In genomic region chr15:67142142-67143092, GRCh38 we compare ENCODE assay signal across 13 cellular contexts.
DNase-seq lines count a peak whose midpoint lies in the region; ATAC-seq, FAIRE-seq and TF ChIP-seq lines count a peak whose summit lies in the region.
"Had no signal": no experiment of that assay in that cellular context is flagged by ENCODE, and none has a peak within 500 bp of the region (broad histone marks: within the 10 kb centered on the region; RNA-seq: fewer than 3 reads in every experiment).

No MANE protein-coding gene starts in this region.

- no peak for TF ChIP-seq POLR2A in H54 (IDR thresholded peaks at IDR 0.05; ENCODE audit: low read depth, low read length)
- TF ChIP-seq POLR2A in sigmoid colon (IDR thresholded peaks at IDR 0.05), result no peak

- no peak overlapping the region for H3K4me3 ChIP-seq in sigmoid colon
- H3K4me3 ChIP-seq: Peyer's patch, stomach had no signal

- ATAC-seq in Right ventricle myocardium superior (ENCODE audit: poor library complexity), result peak; percentile 33
- no peak for ATAC-seq in HG03378 (IDR thresholded peaks at IDR 0.05; ENCODE audit: unreplicated experiment)
- no peak for ATAC-seq in HG02678 (IDR thresholded peaks at IDR 0.05; ENCODE audit: unreplicated experiment)
- ATAC-seq: activated CD8-positive, alpha-beta T cell treated with anti-CD3 and anti-CD28 coated beads for 36 hours had no signal

- no peaks in the 10 kb centered on the region for H3K9me3 ChIP-seq in sigmoid colon
- H3K9me3 ChIP-seq: Peyer's patch, stomach had no signal

- whole genome bisulfite sequencing in sigmoid colon, 2 donors, result 77 to 87% methylated on average over 12 of the region's 12 CpGs

- peak overlapping the region; percentile 68 for H3K27ac Mint-ChIP-seq in activated T-helper 1 cell treated with anti-CD3 and anti-CD28 coated beads, Interleukin-12 subunit alpha, Interleukin-12 subunit beta, Interleukin-2, Interleukin-4 antibody, amounts not matched to agents 30 ng/mL and 10 ng/mL and 1 ng/mL, durations not matched to agents 14 hours and 24 hours and 36 hours
- H3K27ac Mint-ChIP-seq in activated CD4-positive, alpha-beta memory T cell treated with anti-CD3 and anti-CD28 coated beads for 36 hours, result no peak overlapping the region
- H3K27ac Mint-ChIP-seq: activated CD8-positive, alpha-beta T cell treated with anti-CD3 and anti-CD28 coated beads for 36 hours had no signal

- no peaks in the 10 kb centered on the region for H3K27me3 ChIP-seq in sigmoid colon
- H3K27me3 ChIP-seq: Peyer's patch, stomach had no signal

- DNase-seq in H54 (ENCODE audit: insufficient read length, low spot score) (peak; percentile 38), Right ventricle myocardium superior (no peak), sigmoid colon (peak; percentile 80), germinal center (ENCODE audit: low spot score) (no peak)
- no peak for DNase-seq in activated T-helper 1 cell treated with anti-CD3 and anti-CD28 coated beads, Interleukin-12 subunit alpha, Interleukin-12 subunit beta, Interleukin-2, Interleukin-4 antibody, amounts not matched to agents 30 ng/mL and 10 ng/mL and 1 ng/mL, durations not matched to agents 14 hours and 24 hours and 36 hours (ENCODE audit: low spot score)
- DNase-seq in activated CD4-positive, alpha-beta memory T cell treated with anti-CD3 and anti-CD28 coated beads for 36 hours, result no peak
- DNase-seq: activated CD8-positive, alpha-beta T cell treated with anti-CD3 and anti-CD28 coated beads for 36 hours; cerebellar nuclear complex; GDM1; stomach had no signal

- CTCF ChIA-PET in activated CD4-positive, alpha-beta memory T cell treated with anti-CD3 and anti-CD28 coated beads for 36 hours (lab: Charles Lee), result no interaction called here

- peaks cover 0 to 100% (median 96%) of the 10 kb centered on the region in 4 donors for H3K4me1 ChIP-seq in sigmoid colon

- no peak for TF ChIP-seq EP300 in sigmoid colon (IDR thresholded peaks at IDR 0.05)

- H3K4me3 Mint-ChIP-seq in activated T-helper 1 cell treated with anti-CD3 and anti-CD28 coated beads, Interleukin-12 subunit alpha, Interleukin-12 subunit beta, Interleukin-2, Interleukin-4 antibody, amounts not matched to agents 30 ng/mL and 10 ng/mL and 1 ng/mL, durations not matched to agents 14 hours and 24 hours and 36 hours, result no peak overlapping the region
- no peak overlapping the region for H3K4me3 Mint-ChIP-seq in activated CD4-positive, alpha-beta memory T cell treated with anti-CD3 and anti-CD28 coated beads for 36 hours
- H3K4me3 Mint-ChIP-seq: activated CD8-positive, alpha-beta T cell treated with anti-CD3 and anti-CD28 coated beads for 36 hours had no signal

- no peaks in the 10 kb centered on the region for H3K9me3 Mint-ChIP-seq in activated T-helper 1 cell treated with anti-CD3 and anti-CD28 coated beads, Interleukin-12 subunit alpha, Interleukin-12 subunit beta, Interleukin-2, Interleukin-4 antibody, amounts not matched to agents 30 ng/mL and 10 ng/mL and 1 ng/mL, durations not matched to agents 14 hours and 24 hours and 36 hours
- no peaks in the 10 kb centered on the region for H3K9me3 Mint-ChIP-seq in activated CD4-positive, alpha-beta memory T cell treated with anti-CD3 and anti-CD28 coated beads for 36 hours
- H3K9me3 Mint-ChIP-seq: activated CD8-positive, alpha-beta T cell treated with anti-CD3 and anti-CD28 coated beads for 36 hours had no signal

- intact Hi-C loops in activated T-helper 1 cell treated with anti-CD3 and anti-CD28 coated beads, Interleukin-12 subunit alpha, Interleukin-12 subunit beta, Interleukin-2, Interleukin-4 antibody, amounts not matched to agents 30 ng/mL and 10 ng/mL and 1 ng/mL, durations not matched to agents 14 hours and 24 hours and 36 hours (cut with micrococcal nuclease), result no loop called here
- intact Hi-C loops in Right ventricle myocardium superior (cut with DNase I) (no loop called here), sigmoid colon (cut with DNase I) (loop anchor here (2.0 kb wide), 1 partner anchor 46 kb away; no protein-coding TSS in a partner anchor)
- intact Hi-C loops in activated CD4-positive, alpha-beta memory T cell treated with anti-CD3 and anti-CD28 coated beads for 36 hours (cut with micrococcal nuclease), result no loop called here

- no peaks in the 10 kb centered on the region for H3K27me3 Mint-ChIP-seq in activated T-helper 1 cell treated with anti-CD3 and anti-CD28 coated beads, Interleukin-12 subunit alpha, Interleukin-12 subunit beta, Interleukin-2, Interleukin-4 antibody, amounts not matched to agents 30 ng/mL and 10 ng/mL and 1 ng/mL, durations not matched to agents 14 hours and 24 hours and 36 hours (ENCODE audit: insufficient read depth)
- no peaks in the 10 kb centered on the region for H3K27me3 Mint-ChIP-seq in activated CD4-positive, alpha-beta memory T cell treated with anti-CD3 and anti-CD28 coated beads for 36 hours
- H3K27me3 Mint-ChIP-seq: activated CD8-positive, alpha-beta T cell treated with anti-CD3 and anti-CD28 coated beads for 36 hours had no signal

- POLR2A ChIA-PET in activated CD4-positive, alpha-beta memory T cell treated with anti-CD3 and anti-CD28 coated beads for 36 hours (lab: Charles Lee), result interaction anchor here (1.2 kb wide), 1 partner anchor 18 kb away, joined by 3 read pairs; no protein-coding TSS in a partner anchor

- FAIRE-seq in H54 (lab: Jason Lieb, UNC), result no peak

- no peaks in the 10 kb centered on the region for H3K36me3 ChIP-seq in sigmoid colon
- H3K36me3 ChIP-seq: Peyer's patch, stomach had no signal

- peaks cover 100% of the 10 kb centered on the region for H3K4me1 Mint-ChIP-seq in activated T-helper 1 cell treated with anti-CD3 and anti-CD28 coated beads, Interleukin-12 subunit alpha, Interleukin-12 subunit beta, Interleukin-2, Interleukin-4 antibody, amounts not matched to agents 30 ng/mL and 10 ng/mL and 1 ng/mL, durations not matched to agents 14 hours and 24 hours and 36 hours (ENCODE audit: low read depth)
- peaks cover 89% of the 10 kb centered on the region for H3K4me1 Mint-ChIP-seq in activated CD4-positive, alpha-beta memory T cell treated with anti-CD3 and anti-CD28 coated beads for 36 hours (ENCODE audit: low read depth)

- peaks cover 39% of the 10 kb centered on the region for H3K36me3 Mint-ChIP-seq in activated T-helper 1 cell treated with anti-CD3 and anti-CD28 coated beads, Interleukin-12 subunit alpha, Interleukin-12 subunit beta, Interleukin-2, Interleukin-4 antibody, amounts not matched to agents 30 ng/mL and 10 ng/mL and 1 ng/mL, durations not matched to agents 14 hours and 24 hours and 36 hours (ENCODE audit: low read depth)
- no peaks in the 10 kb centered on the region for H3K36me3 Mint-ChIP-seq in activated CD4-positive, alpha-beta memory T cell treated with anti-CD3 and anti-CD28 coated beads for 36 hours

- TF ChIP-seq CTCF in sigmoid colon (IDR thresholded peaks at IDR 0.05), result no peak

- H3K27ac ChIP-seq in sigmoid colon, result peak overlapping the region; percentile 8 to 85 (median 68)

Comparison
In these comparisons a context has a peak if more than half of its experiments do, and no peak if none do; other contexts are left out.
1. DNase-seq: peak in H54 (single experiment) and sigmoid colon (single experiment); none in activated T-helper 1 cell treated with anti-CD3 and anti-CD28 coated beads, Interleukin-12 subunit alpha, Interleukin-12 subunit beta, Interleukin-2, Interleukin-4 antibody, amounts not matched to agents 30 ng/mL and 10 ng/mL and 1 ng/mL, durations not matched to agents 14 hours and 24 hours and 36 hours (single experiment), Right ventricle myocardium superior (single experiment), germinal center (single experiment) and activated CD4-positive, alpha-beta memory T cell treated with anti-CD3 and anti-CD28 coated beads for 36 hours (single experiment).